ENCODE assay signal across 8 cellular contexts in genomic region chr17:4364622-4365041, GRCh38. TPM values are rescaled to one million over a fixed set of nuclear protein-coding genes. Genes with fewer than 3 reads are reported as not detected.
DNase-seq lines count a peak whose midpoint lies in the region; ATAC-seq and TF ChIP-seq lines count a peak whose summit lies in the region.

No MANE protein-coding gene starts in this region.

- peaks cover 0 to 8% (median 3%) of the 10 kb centered on the region in 4 donors for H3K36me3 ChIP-seq in stomach

- WGBS in stomach, 5 donors: 63 to 70% (median 64%) methylated on average over 18 of the region's 18 CpGs

- peaks cover 26 to 61% (median 46%) of the 10 kb centered on the region in 4 donors for H3K4me1 ChIP-seq in stomach

- no peaks in the 10 kb centered on the region for H3K27me3 ChIP-seq in stomach

- no peak for TF ChIP-seq EP300 in stomach (IDR thresholded peaks at IDR 0.05)

- H3K27ac ChIP-seq in stomach: peak overlapping the region in 4 of 5 donors; percentile 96 to 99 (median 98)

- peak overlapping the region; percentile 75 to 96 for H3K27ac Mint-ChIP-seq in activated naive CD4-positive, alpha-beta T cell treated with anti-CD3 and anti-CD28 coated beads, Interleukin-2, amount 50 U/mL, for 72 hours

- no peak for ATAC-seq in activated naive CD4-positive, alpha-beta T cell treated with anti-CD3 and anti-CD28 coated beads, Interleukin-2, amount 50 U/mL, for 72 hours
- ATAC-seq in omental fat pad (ENCODE audit: low FRiP score) (no peak), GM18873 (IDR thresholded peaks at IDR 0.05; ENCODE audit: low FRiP score, unreplicated experiment) (no peak), GM19395 (IDR thresholded peaks at IDR 0.05; ENCODE audit: unreplicated experiment) (no peak)

- peak overlapping the region; percentile 93 for H3K4me3 ChIP-seq in iPS-18c (ENCODE audit: insufficient read depth, low read depth, low read length)
- peak overlapping the region; percentile 67 to 99 (median 82) for H3K4me3 ChIP-seq in stomach

- H3K9me3 Mint-ChIP-seq in activated naive CD4-positive, alpha-beta T cell treated with anti-CD3 and anti-CD28 coated beads, Interleukin-2, amount 50 U/mL, for 72 hours: no peaks in the 10 kb centered on the region

- no peak for TF ChIP-seq POLR2A in stomach (IDR thresholded peaks at IDR 0.05)

- H3K9me3 ChIP-seq in iPS-18c (ENCODE audit: control insufficient read depth, insufficient read depth, low read length) (no peaks in the 10 kb centered on the region), stomach (no peaks in the 10 kb centered on the region)

- intact Hi-C loops in stomach (cut with DNase I; ENCODE audit: low total_unique reads): no loop called here

- peaks cover 8 to 14% of the 10 kb centered on the region in 2 donors for H3K36me3 Mint-ChIP-seq in activated naive CD4-positive, alpha-beta T cell treated with anti-CD3 and anti-CD28 coated beads, Interleukin-2, amount 50 U/mL, for 72 hours

- TF ChIP-seq CTCF in stomach (IDR thresholded peaks at IDR 0.05): no peak
- no peak for TF ChIP-seq CTCF in omental fat pad (IDR thresholded peaks at IDR 0.05)

- peak; percentile 27 for DNase-seq in NCI-H748 (lab: John Stamatoyannopoulos, UW; ENCODE audit: unreplicated experiment)
- DNase-seq in NCI-H748 treated with DMSO at 0.1 percent for 48 hours (lab: John Stamatoyannopoulos, UW): no peak
- no peak for DNase-seq in activated naive CD4-positive, alpha-beta T cell treated with anti-CD3 and anti-CD28 coated beads, Interleukin-2, amount 50 U/mL, for 72 hours (ENCODE audit: low spot score in 2 of 2)
- no peak for DNase-seq in stomach
- no peak for DNase-seq in omental fat pad (ENCODE audit: low spot score)

RNA-seq across cellular contexts. Expression of gene UBE2G1, which starts 1.8 kb away (rescaled TPM):
- total RNA-seq in activated naive CD4-positive, alpha-beta T cell treated with anti-CD3 and anti-CD28 coated beads, Interleukin-2, amount 50 U/mL, for 72 hours: 10 to 100 TPM; 57.9 to 68.1 TPM
- total RNA-seq in stomach: 10 to 100 TPM; 37.9 to 91.0 (median 44.6) TPM
- 10 to 100 TPM; 14.0 to 25.7 (median 16.4) TPM for polyA plus RNA-seq in stomach
- 10 to 100 TPM; 34.7 to 45.6 (median 40.3) TPM for total RNA-seq in omental fat pad
